17 cellular contexts compared by ENCODE assay signal in the genomic region with DNA sequence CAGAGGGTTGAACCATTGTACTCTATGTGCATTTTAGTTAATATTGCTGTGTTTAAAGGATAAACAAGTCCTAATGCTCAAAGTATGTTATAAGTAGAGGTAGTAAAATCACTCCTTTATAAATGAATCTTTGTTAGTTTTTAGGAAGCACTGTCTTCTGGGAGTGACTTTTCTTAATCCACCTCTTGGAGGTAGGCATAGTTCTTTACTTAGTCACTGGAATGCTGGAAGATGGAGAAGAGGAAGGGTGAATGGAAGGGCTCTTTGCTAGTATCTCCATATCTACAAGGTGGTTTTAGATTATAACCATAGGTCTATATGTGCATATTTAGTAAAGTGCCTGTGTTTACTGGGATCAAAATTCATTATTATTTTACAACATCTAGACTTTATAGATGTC.
"Had no signal": no experiment of that assay in that cellular context is flagged by ENCODE, and none has a peak within 500 bp of the region (broad histone marks: within the 10 kb centered on the region; RNA-seq: fewer than 3 reads in every experiment).

No MANE protein-coding gene starts in this region.

- H3K9me3 ChIP-seq: gastrocnemius medialis, thyroid gland, uterus had no signal

- H3K36me3 ChIP-seq: gastrocnemius medialis, neutrophil, right atrium auricular region, suprapubic skin, thyroid gland, uterus had no signal

- H3K27ac ChIP-seq: coronary artery, gastrocnemius medialis, neutrophil, right atrium auricular region, suprapubic skin, thyroid gland, uterus had no signal

- FAIRE-seq: small intestine had no signal

- ATAC-seq: esophagus mucosa; gastrocnemius medialis; left lobe of liver; mucosa of descending colon; naive thymus-derived CD8-positive, alpha-beta T cell had no signal

- H3K4me3 ChIP-seq: coronary artery, gastrocnemius medialis, mucosa of descending colon, right atrium auricular region, suprapubic skin, thyroid gland, uterus had no signal

- H3K4me1 Mint-ChIP-seq: naive thymus-derived CD8-positive, alpha-beta T cell had no signal

- H3K4me1 ChIP-seq: gastrocnemius medialis, right atrium auricular region, suprapubic skin, thyroid gland, uterus had no signal

- H3K4me3 Mint-ChIP-seq: naive thymus-derived CD8-positive, alpha-beta T cell; type B pancreatic cell had no signal

- H3K36me3 Mint-ChIP-seq: naive thymus-derived CD8-positive, alpha-beta T cell; type B pancreatic cell had no signal

- DNase-seq: effector CD8-positive, alpha-beta T cell; gastrocnemius medialis; mucosa of descending colon; naive thymus-derived CD8-positive, alpha-beta T cell; posterior cingulate gyrus; small intestine; stimulated activated CD4-positive, alpha-beta T cell treated with anti-CD3 and anti-CD28 coated beads, Interleukin-12 subunit alpha, Interleukin-12 subunit beta, amount 100 ng/mL, for 4 hours; stimulated activated naive CD4-positive, alpha-beta T cell; thyroid gland; uterus had no signal

- H3K27me3 Mint-ChIP-seq: naive thymus-derived CD8-positive, alpha-beta T cell; type B pancreatic cell had no signal

- H3K27me3 ChIP-seq: gastrocnemius medialis, neutrophil, right atrium auricular region, suprapubic skin, thyroid gland, uterus had no signal

- H3K27ac Mint-ChIP-seq: naive thymus-derived CD8-positive, alpha-beta T cell; type B pancreatic cell had no signal
